17 cellular contexts compared by ENCODE assay signal in genomic region chr3:65508743-65509422, GRCh38.
DNase-seq lines count a peak whose midpoint lies in the region; ATAC-seq and TF ChIP-seq lines count a peak whose summit lies in the region.
"Had no signal": no experiment of that assay in that cellular context is flagged by ENCODE, and none has a peak within 500 bp of the region (broad histone marks: within the 10 kb centered on the region; RNA-seq: fewer than 3 reads in every experiment).

No MANE protein-coding gene starts in this region.

- no CpG with 5 or more reads among the region's 9 CpGs for WGBS in mesendoderm (ENCODE audit: extremely low coverage, insufficient coverage, low lambda C conversion rate)

- H3K56ac ChIP-seq in mesendoderm (ENCODE audit: low read length) = peak overlapping the region; percentile 82

- peak overlapping the region; percentile 12 for H3K4ac ChIP-seq in mesendoderm (ENCODE audit: low read depth, low read length)

- TF ChIP-seq CTCF in GM13976 (IDR thresholded peaks at IDR 0.05; ENCODE audit: borderline replicate concordance, control extremely low read depth, extremely low read depth, insufficient read depth, missing control alignments) = no peak
- TF ChIP-seq CTCF in WTC11 (IDR thresholded peaks at IDR 0.05) = no peak
- TF ChIP-seq CTCF in fibroblast of villous mesenchyme (IDR thresholded peaks at IDR 0.05; ENCODE audit: insufficient read depth, low read depth, low read length) = no peak

- H3K79me2 ChIP-seq in mesendoderm (ENCODE audit: control insufficient read depth, insufficient read depth, low read length) = no peaks in the 10 kb centered on the region

- H3K4me3 ChIP-seq in fibroblast of villous mesenchyme (ENCODE audit: low read depth, low read length) (peak overlapping the region; percentile 47), mesendoderm (ENCODE audit: low read length) (no peak overlapping the region)
- H3K4me3 ChIP-seq: uterus had no signal

- H4K5ac ChIP-seq in mesendoderm (ENCODE audit: low read length) = no peak overlapping the region

- H2AK5ac ChIP-seq in mesendoderm (ENCODE audit: low read length) = no peak overlapping the region

- H3K18ac ChIP-seq in mesendoderm (ENCODE audit: low read length) = peak overlapping the region; percentile 80

- peak overlapping the region; percentile 96 for H3K27ac Mint-ChIP-seq in WTC11
- H3K27ac Mint-ChIP-seq in activated naive CD8-positive, alpha-beta T cell treated with anti-CD3 and anti-CD28 coated beads for 36 hours = no peak overlapping the region
- H3K27ac Mint-ChIP-seq: CD4-positive, CD25-positive, alpha-beta regulatory T cell; stimulated activated naive CD8-positive, alpha-beta T cell treated with anti-CD3 and anti-CD28 coated beads, Interleukin-15, amount 100 ng/mL, for 72 hours; T-helper 17 cell had no signal

- no peaks in the 10 kb centered on the region for H3K27me3 ChIP-seq in mesendoderm (ENCODE audit: insufficient read depth, low read length, poor library complexity)
- H3K27me3 ChIP-seq: uterus had no signal

- H3K9me3 Mint-ChIP-seq in WTC11 = no peaks in the 10 kb centered on the region
- H3K9me3 Mint-ChIP-seq in activated naive CD8-positive, alpha-beta T cell treated with anti-CD3 and anti-CD28 coated beads for 36 hours = peaks cover 2% of the 10 kb centered on the region
- H3K9me3 Mint-ChIP-seq: stimulated activated naive CD8-positive, alpha-beta T cell treated with anti-CD3 and anti-CD28 coated beads, Interleukin-15, amount 100 ng/mL, for 72 hours had no signal

- no peak overlapping the region for H3K27ac ChIP-seq in mesendoderm (ENCODE audit: low read depth, low read length)
- H3K27ac ChIP-seq: uterus had no signal

- CTCF ChIA-PET in WTC11 (lab: Charles Lee) = interaction anchor here (0.6 to 1.0 kb wide), 2 partner anchors 61 to 485 kb away, joined by 4 to 6 read pairs; no protein-coding TSS in a partner anchor

- H3K27me3 Mint-ChIP-seq in WTC11 (ENCODE audit: low read depth) = no peaks in the 10 kb centered on the region; the same call in 1 of the 2 replicates
- H3K27me3 Mint-ChIP-seq in activated naive CD8-positive, alpha-beta T cell treated with anti-CD3 and anti-CD28 coated beads for 36 hours = no peaks in the 10 kb centered on the region
- H3K27me3 Mint-ChIP-seq: CD4-positive, CD25-positive, alpha-beta regulatory T cell; naive thymus-derived CD8-positive, alpha-beta T cell; stimulated activated naive CD8-positive, alpha-beta T cell treated with anti-CD3 and anti-CD28 coated beads, Interleukin-15, amount 100 ng/mL, for 72 hours; T-helper 17 cell had no signal

- no peaks in the 10 kb centered on the region for H3K79me1 ChIP-seq in mesendoderm (ENCODE audit: low read length)

- POLR2A ChIA-PET in WTC11 (lab: Charles Lee) = no interaction called here

- H3K36me3 Mint-ChIP-seq in WTC11 = peaks cover 3% of the 10 kb centered on the region
- H3K36me3 Mint-ChIP-seq in activated naive CD8-positive, alpha-beta T cell treated with anti-CD3 and anti-CD28 coated beads for 36 hours = no peaks in the 10 kb centered on the region
- H3K36me3 Mint-ChIP-seq: CD4-positive, CD25-positive, alpha-beta regulatory T cell; naive thymus-derived CD8-positive, alpha-beta T cell had no signal

- no peak overlapping the region for H2BK5ac ChIP-seq in mesendoderm (ENCODE audit: low read length)

- no peak overlapping the region for H4K8ac ChIP-seq in mesendoderm (ENCODE audit: low read depth, low read length)

- H3K4me2 ChIP-seq in mesendoderm (ENCODE audit: low read length) = no peak overlapping the region

- ATAC-seq in WTC11 = 0 out of 2 replicates have a peak, but pooled peaks have one; percentile 34
- ATAC-seq: activated CD4-positive, CD25-positive, alpha-beta regulatory T cell treated with anti-CD3 and anti-CD28 coated beads, Interleukin-2, amount 50 U/mL, for 24 hours; naive thymus-derived CD8-positive, alpha-beta T cell; stimulated activated naive CD8-positive, alpha-beta T cell treated with anti-CD3 and anti-CD28 coated beads, Interleukin-15, amount 100 ng/mL, for 72 hours; T-helper 17 cell had no signal

- no peaks in the 10 kb centered on the region for H3K36me3 ChIP-seq in mesendoderm (ENCODE audit: control insufficient read depth, insufficient read depth, low read length)
- H3K36me3 ChIP-seq: uterus had no signal

- H3K4me1 Mint-ChIP-seq in WTC11 = peaks cover 23% of the 10 kb centered on the region
- H3K4me1 Mint-ChIP-seq in activated naive CD8-positive, alpha-beta T cell treated with anti-CD3 and anti-CD28 coated beads for 36 hours = no peaks in the 10 kb centered on the region
- H3K4me1 Mint-ChIP-seq: CD4-positive, CD25-positive, alpha-beta regulatory T cell; naive thymus-derived CD8-positive, alpha-beta T cell; stimulated activated naive CD8-positive, alpha-beta T cell treated with anti-CD3 and anti-CD28 coated beads, Interleukin-15, amount 100 ng/mL, for 72 hours; T-helper 17 cell had no signal

- H3K4me1 ChIP-seq in mesendoderm (ENCODE audit: control insufficient read depth, low read depth, low read length) = no peaks in the 10 kb centered on the region
- H3K4me1 ChIP-seq: uterus had no signal

- H2BK15ac ChIP-seq in mesendoderm (replicated peaks; ENCODE audit: low read depth) = no peak overlapping the region

- DNase-seq in GM13976 (ENCODE audit: low spot score) (peak; percentile 13), WTC11 (ENCODE audit: low spot score) (no peak), fibroblast of villous mesenchyme (ENCODE audit: low read depth) (no peak), mesendoderm (peak; percentile 41), NCI-H2171 treated with DMSO at 0.1 percent for 48 hours (lab: John Stamatoyannopoulos, UW) (no peak), KBM-7 (no peak)
- DNase-seq in stimulated activated CD4-positive, alpha-beta T cell treated with anti-CD3 and anti-CD28 coated beads, Interleukin-2, amount 100 ng/mL, for 24 hours = no peak
- no peak for DNase-seq in activated naive CD8-positive, alpha-beta T cell treated with anti-CD3 and anti-CD28 coated beads for 36 hours
- DNase-seq: ACHN; CD4-positive, CD25-positive, alpha-beta regulatory T cell; naive thymus-derived CD8-positive, alpha-beta T cell; NCI-H1417 treated with DMSO at 0.1 percent for 48 hours; NCI-H226; stimulated activated naive CD8-positive, alpha-beta T cell treated with anti-CD3 and anti-CD28 coated beads, Interleukin-15, amount 100 ng/mL, for 72 hours; T-helper 17 cell; uterus had no signal

- in situ Hi-C loops in GM13976 (cut with MboI; ENCODE audit: low sequenced_read_pairs, unreplicated experiment) = no loop called here
- in situ Hi-C loops in KBM-7 (cut with MboI; ENCODE audit: low pct_unique_long_range_greater_than_20kb, low sequenced_read_pairs) = no loop called here

- H2BK120ac ChIP-seq in mesendoderm (ENCODE audit: low read depth, low read length) = no peak overlapping the region

- no peak overlapping the region for H3K23ac ChIP-seq in mesendoderm (ENCODE audit: low read length)

- H3K9ac ChIP-seq in mesendoderm (ENCODE audit: low read length) = peak overlapping the region; percentile 66

- peak overlapping the region; percentile 88 for H3K4me3 Mint-ChIP-seq in WTC11
- no peak overlapping the region for H3K4me3 Mint-ChIP-seq in activated naive CD8-positive, alpha-beta T cell treated with anti-CD3 and anti-CD28 coated beads for 36 hours
- H3K4me3 Mint-ChIP-seq: CD4-positive, CD25-positive, alpha-beta regulatory T cell; naive thymus-derived CD8-positive, alpha-beta T cell; stimulated activated naive CD8-positive, alpha-beta T cell treated with anti-CD3 and anti-CD28 coated beads, Interleukin-15, amount 100 ng/mL, for 72 hours; T-helper 17 cell had no signal

TF ChIP-seq in WTC11, 78 proteins besides CTCF, POLR2A, EP300 and RAD21:
- TF ChIP-seq ZBTB21 (CRISPR knock-in tag; IDR thresholded peaks at IDR 0.05; ENCODE audit: borderline replicate concordance) (no peak), MAX (CRISPR knock-in tag; IDR thresholded peaks at IDR 0.05) (no peak), CBFB (CRISPR knock-in tag; IDR thresholded peaks at IDR 0.05; ENCODE audit: low read depth) (no peak), JUN (CRISPR knock-in tag; IDR thresholded peaks at IDR 0.05) (no peak)
- TF ChIP-seq, protein P1, sequence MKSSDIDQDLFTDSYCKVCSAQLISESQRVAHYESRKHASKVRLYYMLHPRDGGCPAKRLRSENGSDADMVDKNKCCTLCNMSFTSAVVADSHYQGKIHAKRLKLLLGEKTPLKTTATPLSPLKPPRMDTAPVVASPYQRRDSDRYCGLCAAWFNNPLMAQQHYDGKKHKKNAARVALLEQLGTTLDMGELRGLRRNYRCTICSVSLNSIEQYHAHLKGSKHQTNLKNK (CRISPR knock-in tag; IDR thresholded peaks at IDR 0.05) = no peak

Comparison
In these comparisons a context has a peak if more than half of its experiments do, and no peak if none do; other contexts are left out.
1. DNase-seq: peak in GM13976 (single experiment) and mesendoderm (single experiment); none in WTC11 (single experiment), fibroblast of villous mesenchyme (single experiment), NCI-H2171 treated with DMSO at 0.1 percent for 48 hours (single experiment), stimulated activated CD4-positive, alpha-beta T cell treated with anti-CD3 and anti-CD28 coated beads, Interleukin-2, amount 100 ng/mL, for 24 hours (0 of 2), KBM-7 (single experiment) and activated naive CD8-positive, alpha-beta T cell treated with anti-CD3 and anti-CD28 coated beads for 36 hours (single experiment).